15 cellular contexts compared by ENCODE assay signal in genomic region chr12:28800129-28800528, GRCh38.
DNase-seq lines count a peak whose midpoint lies in the region; ATAC-seq and TF ChIP-seq lines count a peak whose summit lies in the region.
"Had no signal": no experiment of that assay in that cellular context is flagged by ENCODE, and none has a peak within 500 bp of the region (broad histone marks: within the 10 kb centered on the region; RNA-seq: fewer than 3 reads in every experiment).

No MANE protein-coding gene starts in this region.

- no peak for TF ChIP-seq CTCF in foreskin fibroblast (IDR thresholded peaks at IDR 0.05; ENCODE audit: low read depth, low read length)

- peak; percentile 76 for ATAC-seq in GM18499 (IDR thresholded peaks at IDR 0.05; ENCODE audit: insufficient read depth, unreplicated experiment)
- ATAC-seq in GM19468 (IDR thresholded peaks at IDR 0.05; ENCODE audit: extremely low read depth, unreplicated experiment), result peak; percentile 84
- ATAC-seq in HG02973 (IDR thresholded peaks at IDR 0.05; ENCODE audit: unreplicated experiment), result peak; percentile 89
- ATAC-seq in GM18519 (IDR thresholded peaks at IDR 0.05; ENCODE audit: low FRiP score, unreplicated experiment), result no peak
- ATAC-seq: activated CD8-positive, alpha-beta memory T cell treated with anti-CD3 and anti-CD28 coated beads, Interleukin-2, amount 10 ng/mL, durations not matched to agents 7 days and 5 days had no signal

- H3K4me3 ChIP-seq in foreskin fibroblast (ENCODE audit: low read depth in 1 of 2, low read length in 2 of 2), result no peak overlapping the region
- H3K4me3 ChIP-seq: esophagus muscularis mucosa, MG63, tibial nerve had no signal

- DNase-seq in NOMO-1 treated with DMSO at 0.1 percent for 48 hours (lab: John Stamatoyannopoulos, UW; ENCODE audit: unreplicated experiment), result peak; percentile 81
- no peak for DNase-seq in midbrain (lab: John Stamatoyannopoulos, UW)
- no peak for DNase-seq in foreskin fibroblast
- DNase-seq in hippocampal formation (lab: John Stamatoyannopoulos, UW), result no peak
- DNase-seq: activated CD8-positive, alpha-beta memory T cell treated with anti-CD3 and anti-CD28 coated beads, Interleukin-2, amount 10 ng/mL, durations not matched to agents 7 days and 5 days; activated naive CD4-positive, alpha-beta T cell treated with Interleukin-2 at 50 U/mL for 16 hours; dermis blood vessel endothelial cell; MG63; stimulated activated CD8-positive, alpha-beta memory T cell treated with anti-CD3 and anti-CD28 coated beads, Interleukin-4, amount 100 ng/mL, for 48 hours had no signal
